3 cellular contexts compared by ENCODE assay signal in the genomic region with DNA sequence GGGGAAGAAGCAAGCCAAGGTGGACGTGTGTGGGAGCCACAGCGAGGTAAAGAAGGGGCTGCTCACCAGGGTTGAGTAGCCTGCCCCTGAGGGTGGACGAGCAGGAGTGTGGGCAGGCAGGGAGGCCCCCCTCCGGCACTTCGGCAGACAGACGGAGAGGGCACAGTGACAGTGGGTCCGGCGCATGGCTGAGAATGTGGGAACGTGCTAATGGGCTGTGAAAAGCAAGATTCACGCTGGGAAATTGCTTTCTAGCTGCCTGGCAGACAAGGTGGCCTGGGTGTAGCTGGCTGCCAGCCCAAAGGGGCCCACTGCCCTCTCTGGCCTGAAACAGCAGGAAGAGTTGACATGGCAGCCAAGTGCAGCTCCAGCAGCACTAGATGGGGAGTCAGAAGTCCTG.
TF ChIP-seq lines count a peak whose summit lies in the region.

No MANE protein-coding gene starts in this region.

TF ChIP-seq in HEK293, 187 proteins besides CTCF, POLR2A, EP300 and RAD21:
- no peak for TF ChIP-seq ZNF514 (tag by site-specific recombination; IDR thresholded peaks at IDR 0.05)
- TF ChIP-seq ZFHX2 (tag by site-specific recombination; conservative IDR thresholded peaks at IDR 0.05), result peak; percentile 61
- TF ChIP-seq, protein P1, sequence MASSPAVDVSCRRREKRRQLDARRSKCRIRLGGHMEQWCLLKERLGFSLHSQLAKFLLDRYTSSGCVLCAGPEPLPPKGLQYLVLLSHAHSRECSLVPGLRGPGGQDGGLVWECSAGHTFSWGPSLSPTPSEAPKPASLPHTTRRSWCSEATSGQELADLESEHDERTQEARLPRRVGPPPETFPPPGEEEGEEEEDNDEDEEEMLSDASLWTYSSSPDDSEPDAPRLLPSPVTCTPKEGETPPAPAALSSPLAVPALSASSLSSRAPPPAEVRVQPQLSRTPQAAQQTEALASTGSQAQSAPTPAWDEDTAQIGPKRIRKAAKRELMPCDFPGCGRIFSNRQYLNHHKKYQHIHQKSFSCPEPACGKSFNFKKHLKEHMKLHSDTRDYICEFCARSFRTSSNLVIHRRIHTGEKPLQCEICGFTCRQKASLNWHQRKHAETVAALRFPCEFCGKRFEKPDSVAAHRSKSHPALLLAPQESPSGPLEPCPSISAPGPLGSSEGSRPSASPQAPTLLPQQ (tag by site-specific recombination; IDR thresholded peaks at IDR 0.05), result peak; percentile 97
- peak; percentile 16; the same call in 1 of the 2 replicates for TF ChIP-seq EGR2 (tag by site-specific recombination; IDR thresholded peaks at IDR 0.05; ENCODE audit: low read depth)
- no peak for TF ChIP-seq ZNF266 (tag by site-specific recombination; IDR thresholded peaks at IDR 0.05; ENCODE audit: low read depth)
- peak; percentile 90 for TF ChIP-seq ZIC2 (tag by site-specific recombination; IDR thresholded peaks at IDR 0.05)
- TF ChIP-seq ZFP69B (tag by site-specific recombination; IDR thresholded peaks at IDR 0.05), result peak; percentile 69; the same call in 1 of the 2 replicates

TF ChIP-seq in IMR-90, 13 proteins besides CTCF, POLR2A, EP300 and RAD21:
- no peak for TF ChIP-seq RFX5 (IDR thresholded peaks at IDR 0.05; ENCODE audit: low read depth, low read length)
- no peak for TF ChIP-seq MAZ (IDR thresholded peaks at IDR 0.05; ENCODE audit: borderline replicate concordance, low read depth, low read length)
- no peak for TF ChIP-seq MXI1 (IDR thresholded peaks at IDR 0.05; ENCODE audit: borderline replicate concordance, low read depth, low read length)
- TF ChIP-seq MAFK (IDR thresholded peaks at IDR 0.05; ENCODE audit: low read depth, low read length), result no peak
- TF ChIP-seq RCOR1 (IDR thresholded peaks at IDR 0.05; ENCODE audit: insufficient replicate concordance, low read length), result no peak
- no peak for TF ChIP-seq CHD1 (IDR thresholded peaks at IDR 0.05; ENCODE audit: low read depth, low read length)
- TF ChIP-seq, protein P2, sequence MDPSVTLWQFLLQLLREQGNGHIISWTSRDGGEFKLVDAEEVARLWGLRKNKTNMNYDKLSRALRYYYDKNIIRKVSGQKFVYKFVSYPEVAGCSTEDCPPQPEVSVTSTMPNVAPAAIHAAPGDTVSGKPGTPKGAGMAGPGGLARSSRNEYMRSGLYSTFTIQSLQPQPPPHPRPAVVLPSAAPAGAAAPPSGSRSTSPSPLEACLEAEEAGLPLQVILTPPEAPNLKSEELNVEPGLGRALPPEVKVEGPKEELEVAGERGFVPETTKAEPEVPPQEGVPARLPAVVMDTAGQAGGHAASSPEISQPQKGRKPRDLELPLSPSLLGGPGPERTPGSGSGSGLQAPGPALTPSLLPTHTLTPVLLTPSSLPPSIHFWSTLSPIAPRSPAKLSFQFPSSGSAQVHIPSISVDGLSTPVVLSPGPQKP (IDR thresholded peaks at IDR 0.05; ENCODE audit: borderline replicate concordance, low read depth, low read length), result no peak
- TF ChIP-seq SMC3 (IDR thresholded peaks at IDR 0.05; ENCODE audit: low read depth, low read length), result no peak
- TF ChIP-seq, protein P3, sequence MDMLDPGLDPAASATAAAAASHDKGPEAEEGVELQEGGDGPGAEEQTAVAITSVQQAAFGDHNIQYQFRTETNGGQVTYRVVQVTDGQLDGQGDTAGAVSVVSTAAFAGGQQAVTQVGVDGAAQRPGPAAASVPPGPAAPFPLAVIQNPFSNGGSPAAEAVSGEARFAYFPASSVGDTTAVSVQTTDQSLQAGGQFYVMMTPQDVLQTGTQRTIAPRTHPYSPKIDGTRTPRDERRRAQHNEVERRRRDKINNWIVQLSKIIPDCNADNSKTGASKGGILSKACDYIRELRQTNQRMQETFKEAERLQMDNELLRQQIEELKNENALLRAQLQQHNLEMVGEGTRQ (IDR thresholded peaks at IDR 0.05; ENCODE audit: low read depth, low read length), result no peak
- no peak for TF ChIP-seq BHLHE40 (IDR thresholded peaks at IDR 0.05; ENCODE audit: low read depth, low read length)
- no peak for TF ChIP-seq CEBPB (IDR thresholded peaks at IDR 0.05; ENCODE audit: low read depth, low read length)
- TF ChIP-seq NFE2L2 (IDR thresholded peaks at IDR 0.05; ENCODE audit: low read depth, low read length), result no peak
- no peak for TF ChIP-seq FOS (IDR thresholded peaks at IDR 0.05; ENCODE audit: low read depth, low read length)

TF ChIP-seq in K562, 482 proteins besides CTCF, POLR2A, EP300 and RAD21:
- TF ChIP-seq CAMTA2 (CRISPR knock-in tag; conservative IDR thresholded peaks at IDR 0.05) (no peak), RAD51 (IDR thresholded peaks at IDR 0.05; ENCODE audit: borderline replicate concordance, low read depth) (no peak), SNRNP70 (optimal IDR thresholded peaks at IDR 0.05; ENCODE audit: low read depth, low read length) (no peak), ZNF408 (CRISPR knock-in tag; IDR thresholded peaks at IDR 0.05; ENCODE audit: low read depth) (no peak), TEAD2 (tag; IDR thresholded peaks at IDR 0.05) (no peak), ZNF764 (CRISPR knock-in tag; IDR thresholded peaks at IDR 0.05; ENCODE audit: low read depth) (no peak), ZNF780A (CRISPR knock-in tag; IDR thresholded peaks at IDR 0.05) (no peak), POLR2AphosphoS5 (IDR thresholded peaks at IDR 0.05; ENCODE audit: control insufficient read depth, insufficient read depth, low read depth, low read length) (no peak), ZNF324 (CRISPR knock-in tag; IDR thresholded peaks at IDR 0.05) (no peak), ZNF79 (CRISPR knock-in tag; IDR thresholded peaks at IDR 0.05; ENCODE audit: low read depth) (no peak), RBFOX2 (IDR thresholded peaks at IDR 0.05; ENCODE audit: low read depth, low read length) (no peak)
- TF ChIP-seq, protein P4, sequence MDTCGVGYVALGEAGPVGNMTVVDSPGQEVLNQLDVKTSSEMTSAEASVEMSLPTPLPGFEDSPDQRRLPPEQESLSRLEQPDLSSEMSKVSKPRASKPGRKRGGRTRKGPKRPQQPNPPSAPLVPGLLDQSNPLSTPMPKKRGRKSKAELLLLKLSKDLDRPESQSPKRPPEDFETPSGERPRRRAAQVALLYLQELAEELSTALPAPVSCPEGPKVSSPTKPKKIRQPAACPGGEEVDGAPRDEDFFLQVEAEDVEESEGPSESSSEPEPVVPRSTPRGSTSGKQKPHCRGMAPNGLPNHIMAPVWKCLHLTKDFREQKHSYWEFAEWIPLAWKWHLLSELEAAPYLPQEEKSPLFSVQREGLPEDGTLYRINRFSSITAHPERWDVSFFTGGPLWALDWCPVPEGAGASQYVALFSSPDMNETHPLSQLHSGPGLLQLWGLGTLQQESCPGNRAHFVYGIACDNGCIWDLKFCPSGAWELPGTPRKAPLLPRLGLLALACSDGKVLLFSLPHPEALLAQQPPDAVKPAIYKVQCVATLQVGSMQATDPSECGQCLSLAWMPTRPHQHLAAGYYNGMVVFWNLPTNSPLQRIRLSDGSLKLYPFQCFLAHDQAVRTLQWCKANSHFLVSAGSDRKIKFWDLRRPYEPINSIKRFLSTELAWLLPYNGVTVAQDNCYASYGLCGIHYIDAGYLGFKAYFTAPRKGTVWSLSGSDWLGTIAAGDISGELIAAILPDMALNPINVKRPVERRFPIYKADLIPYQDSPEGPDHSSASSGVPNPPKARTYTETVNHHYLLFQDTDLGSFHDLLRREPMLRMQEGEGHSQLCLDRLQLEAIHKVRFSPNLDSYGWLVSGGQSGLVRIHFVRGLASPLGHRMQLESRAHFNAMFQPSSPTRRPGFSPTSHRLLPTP (IDR thresholded peaks at IDR 0.05; ENCODE audit: borderline replicate concordance, extremely low read depth, insufficient read length), result no peak
